In genomic region chr17:19322129-19322505, GRCh38 we compare ENCODE assay signal across 19 cellular contexts. TPM values are rescaled to one million over a fixed set of nuclear protein-coding genes. Genes with fewer than 3 reads are reported as not detected.
DNase-seq lines count a peak whose midpoint lies in the region; ATAC-seq and TF ChIP-seq lines count a peak whose summit lies in the region.
"Had no signal": no experiment of that assay in that cellular context is flagged by ENCODE, and none has a peak within 500 bp of the region (broad histone marks: within the 10 kb centered on the region; RNA-seq: fewer than 3 reads in every experiment).

No MANE protein-coding gene starts in this region.

- H3K14ac ChIP-seq in IMR-90 (replicated peaks; ENCODE audit: low read depth, low read length): no peak overlapping the region

- H3K18ac ChIP-seq in IMR-90 (ENCODE audit: low read depth, low read length): no peak overlapping the region

- H3K27me3 ChIP-seq in IMR-90 (ENCODE audit: control insufficient read depth, insufficient read depth, low read length) (no peaks in the 10 kb centered on the region), dorsolateral prefrontal cortex (no peaks in the 10 kb centered on the region), spleen (replicated peaks in 1 of 7) (peaks cover 0 to 19% (median 0%) of the 10 kb centered on the region in 7 donors)

- H3K9me2 ChIP-seq in OCI-LY7 (ENCODE audit: insufficient read depth, low read length): no peaks in the 10 kb centered on the region
- H3K9me2 ChIP-seq: SK-N-SH had no signal

- WGBS in IMR-90 (ENCODE audit: extremely low coverage in 2 of 2, insufficient read length in 1 of 2), 2 experiments: 100% methylated on average over 1 of the region's 5 CpGs; no CpG with 5 or more reads in 1 of the 2 experiments
- WGBS in spleen, 5 donors: 89 to 96% (median 91%) methylated on average over 5 of the region's 5 CpGs

- BruUV-seq in IMR-90 (replicated peaks; lab: Mats Ljungman, UMichigan) (no TSS peak), OCI-LY7 (replicated peaks; lab: Mats Ljungman, UMichigan) (no TSS peak)

- no peak overlapping the region for H2BK5ac ChIP-seq in IMR-90 (ENCODE audit: low read depth, low read length, poor library complexity, severe bottlenecking)

- in situ Hi-C loops in IMR-90 (cut with MboI; ENCODE audit: low sequenced_read_pairs): no loop called here

- H2AK9ac ChIP-seq in IMR-90 (replicated peaks; ENCODE audit: low read depth, low read length, poor library complexity): peak overlapping the region; percentile 19

- H2BK20ac ChIP-seq in IMR-90 (ENCODE audit: low read depth, low read length): no peak overlapping the region

- H2AFZ ChIP-seq in IMR-90 (replicated peaks; ENCODE audit: low read length, poor library complexity) (no peak overlapping the region), OCI-LY7 (ENCODE audit: low read length) (no peak overlapping the region)

- H4K20me1 ChIP-seq in IMR-90 (ENCODE audit: insufficient read depth, low read length): peaks cover 4% of the 10 kb centered on the region; the same call in 1 of the 2 replicates
- no peaks in the 10 kb centered on the region for H4K20me1 ChIP-seq in OCI-LY7 (ENCODE audit: insufficient read depth, low read length)

- DNase-seq in IMR-90 (no peak), OCI-LY7 (ENCODE audit: low spot score) (no peak), dorsolateral prefrontal cortex (peak in 5 of 10 donors; percentile 5 to 34 (median 13)), spleen (peak; percentile 27), SKM-1 treated with dmso at 0.1 percent for 144 hours (lab: John Stamatoyannopoulos, UW; ENCODE audit: unreplicated experiment) (no peak), NCI-H526 treated with DMSO at 0.1 percent for 48 hours (lab: John Stamatoyannopoulos, UW) (no peak), NCI-H2196 (lab: John Stamatoyannopoulos, UW; ENCODE audit: unreplicated experiment) (no peak)
- DNase-seq: ACHN; DMS79; KBM-7; NCI-H1048; NCI-H1436; NCI-H2029 treated with DMSO at 0.1 percent for 48 hours; NCI-H2171; NCI-H748 treated with DMSO at 0.1 percent for 48 hours; NK-92 treated with Interleukin-12 subunit alpha and Interleukin-12 subunit beta, amount 100 ng/mL, for 24 hours; SHP77 treated with DMSO at 0.1 percent for 48 hours; SK-N-SH had no signal

- intact Hi-C loops in IMR-90 (cut with micrococcal nuclease): no loop called here
- intact Hi-C loops in OCI-LY7 (cut with micrococcal nuclease; ENCODE audit: unreplicated experiment): no loop called here
- intact Hi-C loops in dorsolateral prefrontal cortex (cut with DNase I): no loop called here
- intact Hi-C loops in spleen (cut with DNase I; ENCODE audit: low total_unique reads): no loop called here

- TF ChIP-seq POLR2A in IMR-90 (IDR thresholded peaks at IDR 0.05; ENCODE audit: low read depth, low read length) (no peak), spleen (IDR thresholded peaks at IDR 0.05) (no peak)

- no peak overlapping the region for H3K4me3 ChIP-seq in IMR-90 (ENCODE audit: insufficient read depth, low read depth, low read length)
- H3K4me3 ChIP-seq in OCI-LY7 (ENCODE audit: low read depth, low read length, poor library complexity, severe bottlenecking): no peak overlapping the region
- H3K4me3 ChIP-seq in dorsolateral prefrontal cortex: no peak overlapping the region
- no peak overlapping the region for H3K4me3 ChIP-seq in spleen

- peaks cover 15% of the 10 kb centered on the region for H3K9me1 ChIP-seq in IMR-90 (ENCODE audit: insufficient read depth, low read length)

- H3K23ac ChIP-seq in IMR-90 (ENCODE audit: low read depth, low read length): no peak overlapping the region

- H4K5ac ChIP-seq in IMR-90 (ENCODE audit: low read depth, low read length): no peak overlapping the region

- H3K4me1 ChIP-seq in IMR-90 (ENCODE audit: control insufficient read depth, insufficient read depth, low read length) (peaks cover 9% of the 10 kb centered on the region), OCI-LY7 (ENCODE audit: insufficient read depth, low read length, poor library complexity, severe bottlenecking) (peaks cover 11% of the 10 kb centered on the region), spleen (peaks cover 0 to 15% (median 10%) of the 10 kb centered on the region in 6 donors)

- H3K56ac ChIP-seq in IMR-90 (ENCODE audit: extremely low read depth, insufficient read depth, low read length): no peak overlapping the region

- no peak overlapping the region for H2BK120ac ChIP-seq in IMR-90 (ENCODE audit: low read depth, low read length)

- no peak overlapping the region for H2BK15ac ChIP-seq in IMR-90 (ENCODE audit: low read depth, low read length)

- no peak overlapping the region for H3K9ac ChIP-seq in IMR-90 (ENCODE audit: low read depth, low read length)
- H3K9ac ChIP-seq: SK-N-SH had no signal

- no peak overlapping the region for H3K4ac ChIP-seq in IMR-90 (ENCODE audit: low read depth, low read length)

- H3K36me3 ChIP-seq in IMR-90 (ENCODE audit: control insufficient read depth, insufficient read depth, low read length): peaks cover 9% of the 10 kb centered on the region; the same call in 1 of the 2 replicates
- H3K36me3 ChIP-seq in OCI-LY7 (ENCODE audit: insufficient read depth, low read length): no peaks in the 10 kb centered on the region
- H3K36me3 ChIP-seq in spleen: no peaks in the 10 kb centered on the region

- no peak for TF ChIP-seq RAD21 in IMR-90 (IDR thresholded peaks at IDR 0.05; ENCODE audit: low read length)

- H3K79me1 ChIP-seq in IMR-90 (ENCODE audit: low read depth in 1 of 2, low read length in 2 of 2): peaks cover 5 to 31% of the 10 kb centered on the region in 2 experiments; a peak in 3 of 4 replicates

- H3K27ac ChIP-seq in IMR-90 (ENCODE audit: insufficient read depth, low read length) (no peak overlapping the region), OCI-LY7 (ENCODE audit: low read depth, low read length, poor library complexity, severe bottlenecking) (no peak overlapping the region), dorsolateral prefrontal cortex (peak overlapping the region in 50 of 59 donors; percentile 3 to 100 (median 92)), spleen (no peak overlapping the region)

- no peak for ATAC-seq in IMR-90 (ENCODE audit: low read depth)

- H3K4me2 ChIP-seq in IMR-90 (ENCODE audit: low read depth, low read length) (no peak overlapping the region), OCI-LY7 (ENCODE audit: low read length) (no peak overlapping the region)
- H3K4me2 ChIP-seq: SK-N-SH had no signal

- dilution Hi-C loops in IMR-90 (cut with HindIII; ENCODE audit: low sequenced_read_pairs, unreplicated experiment): no loop called here

- H4K8ac ChIP-seq in IMR-90 (ENCODE audit: low read depth in 2 of 2, low read length in 2 of 2): no peak overlapping the region

- POLR2A ChIA-PET in IMR-90 (lab: Charles Lee; ENCODE audit: unreplicated experiment) (no interaction called here), OCI-LY7 (lab: Charles Lee) (interaction anchor here (0.7 to 1.1 kb wide), 2 partner anchors 8 to 1001 kb away, joined by 3 read pairs; no protein-coding TSS in a partner anchor)

- CTCF ChIA-PET in IMR-90 (lab: Yijun Ruan, JAX) (no interaction called here), OCI-LY7 (lab: Charles Lee; ENCODE audit: unreplicated experiment) (no interaction called here)

- TF ChIP-seq CTCF in IMR-90 (conservative IDR thresholded peaks at IDR 0.05; ENCODE audit: low read depth, low read length): no peak
- 0 out of 2 replicates have a peak, but pooled peaks have one; percentile 12 for TF ChIP-seq CTCF in OCI-LY7 (conservative IDR thresholded peaks at IDR 0.05; ENCODE audit: low read length)
- no peak for TF ChIP-seq CTCF in dorsolateral prefrontal cortex (IDR thresholded peaks at IDR 0.05 in 54 of 56, conservative IDR thresholded peaks at IDR 0.05 in 2 of 56; ENCODE audit: low read depth in 1 of 56, partially characterized antibody in 56 of 56)
- no peak for TF ChIP-seq CTCF in spleen (IDR thresholded peaks at IDR 0.05 in 8 of 11, conservative IDR thresholded peaks at IDR 0.05 in 3 of 11)

- no peak overlapping the region for H4K91ac ChIP-seq in IMR-90 (ENCODE audit: insufficient read depth, low read depth, low read length)

- H3K9me3 ChIP-seq in IMR-90 (ENCODE audit: control insufficient read depth, insufficient read depth, low read length): no peaks in the 10 kb centered on the region
- peaks cover 10% of the 10 kb centered on the region; the same call in 1 of the 2 replicates for H3K9me3 ChIP-seq in OCI-LY7 (ENCODE audit: low read length)
- H3K9me3 ChIP-seq in spleen: peaks cover 0 to 16% (median 11%) of the 10 kb centered on the region in 8 donors

- H2AK5ac ChIP-seq in IMR-90 (ENCODE audit: low read depth, low read length): no peak overlapping the region

- H3K79me2 ChIP-seq in OCI-LY7 (ENCODE audit: insufficient read depth, low read depth, low read length): no peaks in the 10 kb centered on the region

TF ChIP-seq in IMR-90, 13 proteins besides CTCF, POLR2A, EP300 and RAD21 (continues in another document):
- TF ChIP-seq MAFK (IDR thresholded peaks at IDR 0.05; ENCODE audit: low read depth, low read length): no peak
- TF ChIP-seq MAZ (IDR thresholded peaks at IDR 0.05; ENCODE audit: borderline replicate concordance, low read depth, low read length): no peak

RNA-seq across cellular contexts. Expression of gene B9D1, which starts 40.4 kb away (rescaled TPM):
- total RNA-seq in IMR-90 (2012; rRNA removed) (23.3 and 42.5 TPM in 2 replicates), OCI-LY7 (2022) (21.1 and 24.1 TPM in 2 replicates), dorsolateral prefrontal cortex (10 to 100 TPM; 10.3 to 48.5 (median 28.0) TPM), spleen (10 to 100 TPM in 1 of 7 donors, 1 to 10 TPM in 6; 6.4 to 14.1 (median 7.3) TPM)
- polyA plus RNA-seq in IMR-90 (2012; rRNA removed) (43.8 and 54.9 TPM in 2 replicates), spleen (1 to 10 TPM; 4.3 to 8.1 (median 5.8) TPM)
- 53.7 and 71.4 TPM in 2 replicates for polyA plus RNA-seq in IMR-90 (2012; cell fraction: cytosol; rRNA removed)
- polyA plus RNA-seq in IMR-90 (2012; cell fraction: nucleus; rRNA removed; ENCODE audit: low replicate concordance): 30.7 and 46.9 TPM in 2 replicates
- total RNA-seq in OCI-LY7 (2014; rRNA removed; shearing (Covaris generic)): 35.8 and 38.1 TPM in 2 replicates
- polyA plus RNA-seq: CD14-positive monocyte had no signal

RNA-seq across cellular contexts. Expression of gene MAPK7, which starts 56.2 kb away (rescaled TPM):
- 6.4 and 9.7 TPM in 2 replicates for total RNA-seq in IMR-90 (2012; rRNA removed)
- 20.7 and 25.4 TPM in 2 replicates for polyA plus RNA-seq in IMR-90 (2012; rRNA removed)
- 31.6 and 31.9 TPM in 2 replicates for polyA plus RNA-seq in IMR-90 (2012; cell fraction: cytosol; rRNA removed)
- 48.2 and 94.1 TPM in 2 replicates for polyA plus RNA-seq in IMR-90 (2012; cell fraction: nucleus; rRNA removed; ENCODE audit: low replicate concordance)
- total RNA-seq in OCI-LY7 (2014; rRNA removed; shearing (Covaris generic)): 8.1 and 8.2 TPM in 2 replicates
- total RNA-seq in OCI-LY7 (2022): 16.5 and 19.3 TPM in 2 replicates
- 10 to 100 TPM in 118 of 120 experiments, 1 to 10 TPM in 2; 9.3 to 31.4 (median 15.9) TPM for total RNA-seq in dorsolateral prefrontal cortex
- 10 to 100 TPM; 23.1 to 56.2 (median 34.4) TPM for total RNA-seq in spleen
- 10 to 100 TPM in 1 of 3 donors, 1 to 10 TPM in 2; 5.7 to 15.1 (median 6.9) TPM for polyA plus RNA-seq in spleen

Comparison
In these comparisons a context has a peak if more than half of its experiments do, and no peak if none do; other contexts are left out.
1. H3K27ac ChIP-seq: peak in dorsolateral prefrontal cortex (50 of 59); none in IMR-90 (single experiment), OCI-LY7 (single experiment) and spleen (0 of 8).